ENCODE assay signal across 12 cellular contexts in genomic region chr22:27876684-27877083, GRCh38. TPM values are rescaled to one million over a fixed set of nuclear protein-coding genes. Genes with fewer than 3 reads are reported as not detected.
DNase-seq lines count a peak whose midpoint lies in the region; TF ChIP-seq lines count a peak whose summit lies in the region.
"Had no signal": no experiment of that assay in that cellular context is flagged by ENCODE, and none has a peak within 500 bp of the region (broad histone marks: within the 10 kb centered on the region; RNA-seq: fewer than 3 reads in every experiment).

No MANE protein-coding gene starts in this region.

- peak overlapping the region in 1 of 6 donors; percentile 47 for H3K27ac Mint-ChIP-seq in immature natural killer cell
- H3K27ac Mint-ChIP-seq: activated B cell treated with CpG ODN at 0.5 μM for 24 hours had no signal

- H3K36me3 Mint-ChIP-seq in immature natural killer cell: peaks cover 2 to 13% (median 2%) of the 10 kb centered on the region in 3 donors

- peaks cover 22 to 34% of the 10 kb centered on the region in 2 donors for H3K4me1 Mint-ChIP-seq in immature natural killer cell

- H3K27me3 Mint-ChIP-seq in immature natural killer cell (ENCODE audit: low read depth in 3 of 3): peaks cover 0 to 3% (median 0%) of the 10 kb centered on the region in 3 donors
- H3K27me3 Mint-ChIP-seq: activated B cell treated with CpG ODN at 0.5 μM for 24 hours had no signal

- no peak for TF ChIP-seq CTCF in astrocyte of the spinal cord (IDR thresholded peaks at IDR 0.05; ENCODE audit: low read depth, low read length)

- no peaks in the 10 kb centered on the region for H3K9me3 Mint-ChIP-seq in immature natural killer cell
- H3K9me3 Mint-ChIP-seq: activated B cell treated with CpG ODN at 0.5 μM for 24 hours; stimulated activated effector memory CD8-positive, alpha-beta T cell treated with anti-CD3 and anti-CD28 coated beads, Interleukin-12 subunit alpha, Interleukin-12 subunit beta, amount 100 ng/mL, for 72 hours had no signal

- H3K4me3 Mint-ChIP-seq in immature natural killer cell: peak overlapping the region in 1 of 5 donors; percentile 61
- H3K4me3 Mint-ChIP-seq: activated B cell treated with CpG ODN at 0.5 μM for 24 hours; stimulated activated effector memory CD8-positive, alpha-beta T cell treated with anti-CD3 and anti-CD28 coated beads, Interleukin-12 subunit alpha, Interleukin-12 subunit beta, amount 100 ng/mL, for 72 hours had no signal

- in situ Hi-C loops in astrocyte of the spinal cord (cut with HindIII; ENCODE audit: low sequenced_read_pairs): no loop called here

- no peak overlapping the region for H3K4me3 ChIP-seq in astrocyte of the spinal cord (ENCODE audit: low read depth, low read length)

- DNase-seq in COR-L47 (lab: John Stamatoyannopoulos, UW) (peak; percentile 27), NCI-H1694 (lab: John Stamatoyannopoulos, UW) (peak; percentile 95), astrocyte of the spinal cord (ENCODE audit: low read depth, low spot score) (peak; percentile 65), myocyte (ENCODE audit: low read depth) (peak; percentile 91), NCI-H1048 (lab: John Stamatoyannopoulos, UW) (no peak), T-helper 1 cell (no peak), SKM-1 (lab: John Stamatoyannopoulos, UW; ENCODE audit: unreplicated experiment) (no peak), immature natural killer cell (no peak)
- DNase-seq: activated B cell treated with CpG ODN at 0.5 μM for 24 hours; activated naive CD4-positive, alpha-beta T cell treated with Interleukin-2 at 50 U/mL for 16 hours; HCEC 1CT had no signal

RNA-seq across cellular contexts. Expression of gene PITPNB, which starts 42.4 kb away (rescaled TPM):
- 20.5 and 21.0 TPM in 2 replicates for total RNA-seq in myocyte
- 32.3 TPM for polyA plus RNA-seq in myocyte (2012)
- 10 to 100 TPM; 46.1 to 78.1 (median 66.7) TPM for polyA plus RNA-seq in immature natural killer cell

Comparison
In these comparisons a context has a peak if more than half of its experiments do, and no peak if none do; other contexts are left out.
1. DNase-seq: peak in COR-L47 (single experiment), NCI-H1694 (single experiment), astrocyte of the spinal cord (single experiment) and myocyte (single experiment); none in NCI-H1048 (single experiment), T-helper 1 cell (0 of 5), SKM-1 (single experiment) and immature natural killer cell (0 of 3).